In the genomic region with DNA sequence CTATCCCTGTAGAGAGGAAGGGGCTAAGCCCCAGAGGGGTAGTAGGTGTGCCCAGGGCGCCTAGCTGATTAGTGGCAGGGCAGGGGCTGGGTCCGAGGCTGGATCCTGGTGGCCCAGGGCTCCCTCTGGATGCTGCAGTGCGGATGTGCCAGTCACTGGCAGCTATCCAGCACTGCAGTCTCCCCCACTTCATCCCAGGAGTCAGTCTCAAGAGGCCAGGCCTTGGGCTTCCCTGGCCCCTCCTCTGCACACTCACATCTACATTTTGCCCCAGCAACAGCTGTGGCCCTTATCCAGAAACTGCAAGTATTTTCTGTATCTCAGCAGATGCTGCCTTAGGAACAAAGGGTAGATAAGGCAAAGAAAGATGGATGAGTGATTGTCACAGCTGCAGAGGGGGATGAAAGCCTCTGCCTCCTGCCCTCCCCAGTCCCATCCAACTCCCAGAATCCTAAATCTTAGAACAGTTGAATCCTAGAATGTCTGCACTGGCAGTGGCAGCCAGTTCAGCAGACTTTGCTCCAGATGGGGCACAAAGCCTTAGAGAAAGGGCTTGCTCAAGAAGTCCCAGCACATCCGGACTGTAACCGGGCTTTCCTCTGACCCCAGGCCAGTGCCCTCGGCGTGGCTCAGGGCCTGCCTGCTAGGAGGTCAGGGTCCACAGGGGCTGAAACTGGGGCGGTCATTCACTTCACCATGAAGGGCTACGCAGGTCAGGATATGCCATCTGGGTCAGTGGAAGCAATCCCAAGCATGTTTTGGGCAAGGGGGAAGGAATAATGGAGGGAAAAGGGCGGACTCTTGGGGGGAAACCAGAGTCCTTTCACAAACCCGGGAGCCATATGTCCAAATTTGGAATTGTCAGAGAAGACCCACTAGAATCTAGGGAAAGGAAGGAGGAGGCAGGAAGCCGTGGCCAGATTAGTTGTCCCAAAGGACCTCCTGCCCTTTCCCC, we compare ENCODE assay signal across 8 cellular contexts. TPM values are rescaled to one million over a fixed set of nuclear protein-coding genes. Genes with fewer than 3 reads are reported as not detected.
A peak's percentile ranks its signal among the peaks of the same experiment; 100 is the strongest.
DNase-seq lines count a peak whose midpoint lies in the region; ATAC-seq, FAIRE-seq and TF ChIP-seq lines count a peak whose summit lies in the region.

No MANE protein-coding gene starts in this region.

- peak; percentile 54 for DNase-seq in H54 (ENCODE audit: insufficient read length, low spot score)
- peak; percentile 42 for DNase-seq in NCI-H345 treated with DMSO at 0.1 percent for 48 hours (lab: John Stamatoyannopoulos, UW; ENCODE audit: unreplicated experiment)
- DNase-seq in breast epithelium (ENCODE audit: low spot score in 2 of 2), result no peak
- no peak for DNase-seq in left lung
- no peak for DNase-seq in thoracic aorta (ENCODE audit: low spot score)
- no peak for DNase-seq in NCI-H1930 (lab: John Stamatoyannopoulos, UW)
- DNase-seq in NCI-H1436 (lab: John Stamatoyannopoulos, UW), result no peak

- H3K4me3 ChIP-seq in GM08714 (ENCODE audit: low read length), result peak overlapping the region; percentile 75
- peak overlapping the region; percentile 76 to 92 (median 80) for H3K4me3 ChIP-seq in breast epithelium
- H3K4me3 ChIP-seq in left lung, result peak overlapping the region; percentile 74 to 80
- H3K4me3 ChIP-seq in thoracic aorta, result peak overlapping the region; percentile 92

- H3K36me3 ChIP-seq in breast epithelium, result no peaks in the 10 kb centered on the region
- H3K36me3 ChIP-seq in left lung, result no peaks in the 10 kb centered on the region
- no peaks in the 10 kb centered on the region for H3K36me3 ChIP-seq in thoracic aorta

- H3K4me1 ChIP-seq in breast epithelium, result peaks cover 0 to 13% of the 10 kb centered on the region in 2 donors
- H3K4me1 ChIP-seq in left lung, result peaks cover 40 to 71% of the 10 kb centered on the region in 2 donors
- peaks cover 40 to 65% of the 10 kb centered on the region in 2 donors for H3K4me1 ChIP-seq in thoracic aorta (ENCODE audit: control insufficient read depth in 1 of 2, low read depth in 2 of 2)

- no peak for ATAC-seq in left lung
- no peak for ATAC-seq in thoracic aorta (ENCODE audit: insufficient number of reproducible peaks, low FRiP score, low read depth)

- no peaks in the 10 kb centered on the region for H3K9me3 ChIP-seq in breast epithelium
- H3K9me3 ChIP-seq in left lung, result no peaks in the 10 kb centered on the region
- no peaks in the 10 kb centered on the region for H3K9me3 ChIP-seq in thoracic aorta

- no peak for FAIRE-seq in H54 (lab: Jason Lieb, UNC)

- H3K27me3 ChIP-seq in breast epithelium, result no peaks in the 10 kb centered on the region
- H3K27me3 ChIP-seq in left lung, result no peaks in the 10 kb centered on the region
- H3K27me3 ChIP-seq in thoracic aorta (replicated peaks; ENCODE audit: insufficient read depth), result no peaks in the 10 kb centered on the region

- TF ChIP-seq CTCF in breast epithelium (IDR thresholded peaks at IDR 0.05) (no peak), left lung (IDR thresholded peaks at IDR 0.05) (no peak), thoracic aorta (IDR thresholded peaks at IDR 0.05) (no peak)

- intact Hi-C loops in breast epithelium (cut with DNase I; ENCODE audit: low total_unique reads), result no loop called here
- intact Hi-C loops in left lung (cut with DNase I), result no loop called here

- no peak for TF ChIP-seq POLR2A in H54 (IDR thresholded peaks at IDR 0.05; ENCODE audit: low read depth, low read length)
- TF ChIP-seq POLR2A in breast epithelium (IDR thresholded peaks at IDR 0.05), result no peak

- H3K27ac ChIP-seq in breast epithelium (peak overlapping the region; percentile 89 to 93), left lung (peak overlapping the region; percentile 69 to 79), thoracic aorta (peak overlapping the region; percentile 82 to 92)

RNA-seq across cellular contexts. Expression of a gene that starts 1.5 kb away (rescaled TPM):
- total RNA-seq in breast epithelium (100 to 1,000 TPM; 206 to 320 (median 276) TPM), left lung (100 to 1,000 TPM; 188 to 198 TPM), thoracic aorta (100 to 1,000 TPM; 207 to 349 TPM)

Comparison
In these comparisons a context has a peak if more than half of its experiments do, and no peak if none do; other contexts are left out.
1. DNase-seq: peak in H54 (single experiment) and NCI-H345 treated with DMSO at 0.1 percent for 48 hours (single experiment); none in breast epithelium (0 of 2), left lung (0 of 2), thoracic aorta (single experiment), NCI-H1930 (0 of 2) and NCI-H1436 (single experiment).
2. Peak in every context shown above with its lines, with median percentiles within 50 percentile points of each other: H3K4me3 ChIP-seq and H3K27ac ChIP-seq.